In genomic region chr9:75891277-75892167, GRCh38 we compare ENCODE assay signal across 8 cellular contexts. TPM values are rescaled to one million over a fixed set of nuclear protein-coding genes. Genes with fewer than 3 reads are reported as not detected.
DNase-seq lines count a peak whose midpoint lies in the region; ATAC-seq, FAIRE-seq and TF ChIP-seq lines count a peak whose summit lies in the region.

No MANE protein-coding gene starts in this region.

- 0 out of 2 replicates have a peak, but pooled peaks cover 7% of the 10 kb centered on the region for H3K27me3 ChIP-seq in GM23248 (replicated peaks; ENCODE audit: insufficient read depth)

- 1% methylated on average over 44 to 56 of the region's 56 CpGs for WGBS in GM23248 (ENCODE audit: low coverage in 1 of 2, low lambda C conversion rate in 2 of 2, missing lambda C conversion rate in 2 of 2), 2 experiments

- peak overlapping the region; percentile 91 for H2AFZ ChIP-seq in GM23248

- H3K9me3 ChIP-seq in GM23248 (ENCODE audit: low read depth) (no peaks in the 10 kb centered on the region), T-helper 17 cell (ENCODE audit: control insufficient read depth, low read length, poor library complexity, severe bottlenecking) (no peaks in the 10 kb centered on the region)

- in situ Hi-C loops in GM23248 (cut with MboI): no loop called here

- H3K36me3 Mint-ChIP-seq in T-helper 17 cell (ENCODE audit: low read depth): no peaks in the 10 kb centered on the region
- H3K36me3 Mint-ChIP-seq in chondrocyte (ENCODE audit: low read depth): no peaks in the 10 kb centered on the region

- H3K4me1 Mint-ChIP-seq in T-helper 17 cell: peaks cover 47% of the 10 kb centered on the region
- peaks cover 58% of the 10 kb centered on the region for H3K4me1 Mint-ChIP-seq in chondrocyte (ENCODE audit: low read depth)

- peaks cover 5% of the 10 kb centered on the region for H3K4me1 ChIP-seq in GM23248 (ENCODE audit: insufficient read depth)

- peak overlapping the region; percentile 96 for H3K4me3 Mint-ChIP-seq in T-helper 17 cell
- peak overlapping the region; percentile 86 for H3K4me3 Mint-ChIP-seq in chondrocyte (ENCODE audit: unreplicated experiment)

- peak overlapping the region; percentile 90 for H3K4me2 ChIP-seq in GM23248 (ENCODE audit: unreplicated experiment)

- H3K27ac Mint-ChIP-seq in T-helper 17 cell (peak overlapping the region; percentile 54), chondrocyte (ENCODE audit: unreplicated experiment) (peak overlapping the region; percentile 45)

- H3K9me3 Mint-ChIP-seq in chondrocyte (ENCODE audit: low read depth): no peaks in the 10 kb centered on the region

- H3K36me3 ChIP-seq in GM23248 (ENCODE audit: low read depth): no peaks in the 10 kb centered on the region

- TF ChIP-seq CTCF in chondrocyte (IDR thresholded peaks at IDR 0.05) (no peak), D721Med (IDR thresholded peaks at IDR 0.05; ENCODE audit: insufficient read depth, missing control alignments) (no peak), RWPE1 (conservative IDR thresholded peaks at IDR 0.05; ENCODE audit: low read depth) (no peak)

- ATAC-seq in T-helper 17 cell (peak; percentile 17), left colon (peak; percentile 28), HG03432 (IDR thresholded peaks at IDR 0.05; ENCODE audit: unreplicated experiment) (no peak)

- CTCF ChIA-PET in RWPE1 (lab: Yijun Ruan, JAX): interaction anchor here (0.7 to 1.1 kb wide), 4 partner anchors 87 to 1583 kb away, joined by 3 to 4 read pairs (median 4); no protein-coding TSS in a partner anchor

- H3F3A ChIP-seq in GM23248 (ENCODE audit: insufficient read depth): peaks cover 15% of the 10 kb centered on the region

- H3K9me2 ChIP-seq in GM23248 (ENCODE audit: insufficient read depth): no peaks in the 10 kb centered on the region

- H3K9ac ChIP-seq in GM23248: peak overlapping the region; percentile 71

- peak; percentile 51 for DNase-seq in GM23248
- no peak for DNase-seq in T-helper 17 cell
- no peak for DNase-seq in chondrocyte (ENCODE audit: low spot score)
- peak; percentile 58 to 61 for DNase-seq in left colon
- peak; percentile 28 to 38 for DNase-seq in stimulated activated CD4-positive, alpha-beta T cell treated with anti-CD3 and anti-CD28 coated beads, Interleukin-1b, Interleukin-23, amount 100 ng/mL, for 4 hours (ENCODE audit: low read depth in 2 of 2)
- no peak for DNase-seq in D721Med (ENCODE audit: insufficient read length, low spot score)
- no peak for DNase-seq in RWPE1 (ENCODE audit: low spot score)

- intact Hi-C loops in left colon (cut with DNase I, micrococcal nuclease): no loop called here

- H3K79me2 ChIP-seq in GM23248 (ENCODE audit: insufficient read depth): no peaks in the 10 kb centered on the region

- peak overlapping the region; percentile 84 for H3K4me3 ChIP-seq in GM23248

- FAIRE-seq in D721Med (lab: Jason Lieb, UNC): no peak

- H3K27me3 Mint-ChIP-seq in T-helper 17 cell (peaks cover 20% of the 10 kb centered on the region), chondrocyte (ENCODE audit: low read depth) (no peaks in the 10 kb centered on the region)

- no peak overlapping the region for H3K27ac ChIP-seq in GM23248
- H3K27ac ChIP-seq in RWPE1: no peak overlapping the region

- POLR2A ChIA-PET in RWPE1 (lab: Yijun Ruan, JAX; ENCODE audit: low non-redundant PET): no interaction called here

- no peaks in the 10 kb centered on the region for H4K20me1 ChIP-seq in GM23248 (ENCODE audit: insufficient read depth)

RNA-seq across cellular contexts. Expression of gene PCSK5, which starts 1.0 kb away (rescaled TPM):
- total RNA-seq in GM23248 (2014; rRNA removed; shearing (Covaris generic)): 3.9 and 4.3 TPM in 2 replicates
- polyA plus RNA-seq in GM23248 (2016; fragmentation: Nextera tagmentation; extraction: Ambion mirVana): 1.9 and 2.3 TPM in 2 replicates
- total RNA-seq in T-helper 17 cell (10 to 100 TPM in 1 of 2 donors, 1 to 10 TPM in 1; 9.4 to 12.0 TPM), chondrocyte (8.3 to 75.9 TPM (median 8.9 TPM) in 3 replicates), left colon (10 to 100 TPM; 56.5 to 79.8 TPM)

Comparison
In these comparisons a context has a peak if more than half of its experiments do, and no peak if none do; other contexts are left out.
1. DNase-seq: peak in GM23248 (single experiment), left colon (2 of 2) and stimulated activated CD4-positive, alpha-beta T cell treated with anti-CD3 and anti-CD28 coated beads, Interleukin-1b, Interleukin-23, amount 100 ng/mL, for 4 hours (2 of 2); none in T-helper 17 cell (0 of 3), chondrocyte (single experiment), D721Med (single experiment) and RWPE1 (single experiment).